In genomic region chr5:160260881-160261815, GRCh38 we compare ENCODE assay signal across 9 cellular contexts. TPM values are rescaled to one million over a fixed set of nuclear protein-coding genes. Genes with fewer than 3 reads are reported as not detected.
DNase-seq lines count a peak whose midpoint lies in the region; ATAC-seq and TF ChIP-seq lines count a peak whose summit lies in the region.
"Had no signal": no experiment of that assay in that cellular context is flagged by ENCODE, and none has a peak within 500 bp of the region (broad histone marks: within the 10 kb centered on the region; RNA-seq: fewer than 3 reads in every experiment).

No MANE protein-coding gene starts in this region.

- no peaks in the 10 kb centered on the region for H3K27me3 ChIP-seq in colonic mucosa
- H3K27me3 ChIP-seq in neutrophil, result peaks cover 30% of the 10 kb centered on the region
- no peaks in the 10 kb centered on the region for H3K27me3 ChIP-seq in SJCRH30
- H3K27me3 ChIP-seq: dorsolateral prefrontal cortex had no signal

- ATAC-seq in GM18867 (IDR thresholded peaks at IDR 0.05; ENCODE audit: unreplicated experiment) (peak; percentile 62), HG03469 (IDR thresholded peaks at IDR 0.05; ENCODE audit: unreplicated experiment) (peak; percentile 71), HG03159 (IDR thresholded peaks at IDR 0.05; ENCODE audit: unreplicated experiment) (no peak)

- H3K9me3 ChIP-seq in colonic mucosa, result no peaks in the 10 kb centered on the region
- H3K9me3 ChIP-seq in neutrophil, result no peaks in the 10 kb centered on the region
- no peaks in the 10 kb centered on the region for H3K9me3 ChIP-seq in SJCRH30 (replicated peaks)

- H3K36me3 ChIP-seq in colonic mucosa (no peaks in the 10 kb centered on the region), neutrophil (peaks cover 9% of the 10 kb centered on the region), SJCRH30 (peaks cover 6% of the 10 kb centered on the region; the same call in 1 of the 2 replicates)

- DNase-seq in colonic mucosa, result peak; percentile 60
- DNase-seq in SJCRH30, result no peak
- no peak for DNase-seq in NCI-H2081 (lab: John Stamatoyannopoulos, UW)
- no peak for DNase-seq in NCI-H1105 treated with DMSO at 0.1 percent for 48 hours (lab: John Stamatoyannopoulos, UW)

- H3K4me3 ChIP-seq in colonic mucosa (no peak overlapping the region), neutrophil (ENCODE audit: low read depth in 1 of 2, low read length in 1 of 2) (no peak overlapping the region), SJCRH30 (no peak overlapping the region)
- H3K4me3 ChIP-seq: dorsolateral prefrontal cortex had no signal

- H3K9ac ChIP-seq in colonic mucosa (ENCODE audit: low read depth in 2 of 2, low read length in 2 of 2), result peak overlapping the region; percentile 16 to 82

- H3K27ac ChIP-seq in colonic mucosa, result peak overlapping the region; percentile 1
- peak overlapping the region; percentile 25 for H3K27ac ChIP-seq in neutrophil
- no peak overlapping the region for H3K27ac ChIP-seq in SJCRH30

- TF ChIP-seq CTCF in colonic mucosa (IDR thresholded peaks at IDR 0.05), result no peak
- TF ChIP-seq CTCF in neutrophil (IDR thresholded peaks at IDR 0.05), result no peak

- H3K4me1 ChIP-seq in colonic mucosa (peaks cover 14% of the 10 kb centered on the region), neutrophil (ENCODE audit: control insufficient read depth in 1 of 2, insufficient read depth in 1 of 2, low read depth in 1 of 2, low read length in 1 of 2) (peaks cover 6 to 7% of the 10 kb centered on the region in 2 experiments), SJCRH30 (peaks cover 7% of the 10 kb centered on the region; the same call in 1 of the 2 replicates)

- intact Hi-C loops in colonic mucosa (cut with DNase I), result no loop called here

RNA-seq across cellular contexts. Expression of gene FABP6, which starts 31.8 kb away (rescaled TPM):
- not detected for total RNA-seq in colonic mucosa
- 0.20 and 0.43 TPM in 2 replicates for total RNA-seq in SJCRH30 (2014; rRNA removed; shearing (Covaris generic))

RNA-seq across cellular contexts. Expression of gene CCNJL, which starts 51.2 kb away (rescaled TPM):
- total RNA-seq in colonic mucosa, result 10 to 100 TPM; 14.6 to 21.6 TPM
- 6.5 and 6.8 TPM in 2 replicates for total RNA-seq in SJCRH30 (2014; rRNA removed; shearing (Covaris generic))
